27 cellular contexts compared by ENCODE assay signal in genomic region chr20:54178256-54178655, GRCh38. TPM values are rescaled to one million over a fixed set of nuclear protein-coding genes. Genes with fewer than 3 reads are reported as not detected.
DNase-seq lines count a peak whose midpoint lies in the region; ATAC-seq, FAIRE-seq and TF ChIP-seq lines count a peak whose summit lies in the region.
"Had no signal": no experiment of that assay in that cellular context is flagged by ENCODE, and none has a peak within 500 bp of the region (broad histone marks: within the 10 kb centered on the region; RNA-seq: fewer than 3 reads in every experiment).

No MANE protein-coding gene starts in this region.

- H3K4me1 ChIP-seq in HepG2 (ENCODE audit: insufficient read depth, low read length) (peaks cover 43% of the 10 kb centered on the region), right lobe of liver (peaks cover 0 to 11% (median 0%) of the 10 kb centered on the region in 4 donors), HCT116 (ENCODE audit: control insufficient read depth in 1 of 2, insufficient read depth in 2 of 2, low read length in 2 of 2) (peaks cover 71 to 91% of the 10 kb centered on the region in 2 experiments), RWPE2 (ENCODE audit: insufficient read depth, poor library complexity, severe bottlenecking) (peaks cover 55% of the 10 kb centered on the region), A673 (ENCODE audit: insufficient read depth, low read length, poor library complexity, severe bottlenecking) (peaks cover 15% of the 10 kb centered on the region)
- H3K4me1 ChIP-seq: BE2C, BLaER1 had no signal

- H3K36me3 ChIP-seq in HepG2 (replicated peaks in 1 of 2; ENCODE audit: control insufficient read depth in 1 of 2, insufficient read depth in 2 of 2, low read length in 2 of 2) (no peaks in the 10 kb centered on the region), right lobe of liver (no peaks in the 10 kb centered on the region), HCT116 (ENCODE audit: control insufficient read depth in 1 of 2, insufficient read depth in 2 of 2, low read length in 2 of 2) (no peaks in the 10 kb centered on the region), RWPE2 (ENCODE audit: low read depth) (no peaks in the 10 kb centered on the region), A673 (ENCODE audit: insufficient read depth, low read length, poor library complexity, severe bottlenecking) (no peaks in the 10 kb centered on the region)
- H3K36me3 ChIP-seq: BE2C, BLaER1 had no signal

- WGBS in HepG2 (ENCODE audit: low lambda C conversion rate), result 69% methylated on average over 2 of the region's 2 CpGs
- 23% methylated on average over 2 of the region's 2 CpGs for WGBS in right lobe of liver (ENCODE audit: insufficient coverage, low coverage, low lambda C conversion rate, missing lambda C conversion rate)

- RAD21 ChIA-PET in HCT116 (lab: Charles Lee; ENCODE audit: low non-redundant PET in 1 of 2, low total read pairs in 2 of 2, uncharacterized antibody in 2 of 2, unreplicated experiment in 2 of 2), result no interaction called here

- H3K4me3 ChIP-seq in HepG2 (replicated peaks in 1 of 3; ENCODE audit: insufficient read depth in 1 of 3, low read depth in 2 of 3, low read length in 3 of 3) (no peak overlapping the region), right lobe of liver (no peak overlapping the region), HCT116 (replicated peaks in 1 of 2; ENCODE audit: low read depth in 1 of 2, low read length in 2 of 2) (no peak overlapping the region), RWPE2 (ENCODE audit: severe bottlenecking) (no peak overlapping the region), A673 (ENCODE audit: low read depth, low read length, poor library complexity, severe bottlenecking) (no peak overlapping the region)
- H3K4me3 ChIP-seq: BLaER1, GM12878 had no signal

- no peaks in the 10 kb centered on the region for H4K20me1 ChIP-seq in HepG2 (ENCODE audit: insufficient read depth, low read length)
- H4K20me1 ChIP-seq in HCT116 (ENCODE audit: insufficient read depth), result no peaks in the 10 kb centered on the region
- H4K20me1 ChIP-seq: BLaER1 had no signal

- in situ Hi-C loops in HepG2 (cut with HindIII; ENCODE audit: extremely low pct_ligation_motif_present, low pct_unique_long_range_greater_than_20kb), result no loop called here

- POLR2A ChIA-PET in HepG2 (lab: Yijun Ruan, JAX) (interaction anchor here (1.9 to 3.1 kb wide), 2 partner anchors 17 to 45 kb away, joined by 7 to 9 read pairs; no protein-coding TSS in a partner anchor), HCT116 (lab: Charles Lee) (interaction anchor here (1.3 to 1.6 kb wide), 2 partner anchors 9 to 10 kb away, joined by 3 to 4 read pairs; no protein-coding TSS in a partner anchor), A673 (lab: Charles Lee; ENCODE audit: low non-redundant PET) (no interaction called here)

- BruUV-seq in HepG2 (replicated peaks; lab: Mats Ljungman, UMichigan) (no TSS peak), HCT116 (replicated peaks; lab: Mats Ljungman, UMichigan) (no TSS peak), A673 (replicated peaks; lab: Mats Ljungman, UMichigan) (no TSS peak)

- H3K4me2 ChIP-seq in HepG2 (ENCODE audit: low read depth, low read length) (no peak overlapping the region), HCT116 (ENCODE audit: low read length) (peak overlapping the region; percentile 19; the same call in 1 of the 2 replicates)
- H3K4me2 ChIP-seq: BLaER1 had no signal

- no peak for TF ChIP-seq EP300 in HepG2 (IDR thresholded peaks at IDR 0.05; ENCODE audit: low read depth in 2 of 2, low read length in 2 of 2)
- TF ChIP-seq EP300 in HepG2 (CRISPR knock-in tag; IDR thresholded peaks at IDR 0.05; ENCODE audit: borderline replicate concordance), result no peak

- H3K9me3 ChIP-seq in HepG2 (ENCODE audit: low read length), result no peaks in the 10 kb centered on the region
- no peaks in the 10 kb centered on the region for H3K9me3 ChIP-seq in right lobe of liver
- no peaks in the 10 kb centered on the region for H3K9me3 ChIP-seq in HCT116 (ENCODE audit: control insufficient read depth in 1 of 2, insufficient read depth in 1 of 2, low read depth in 1 of 2, low read length in 2 of 2)
- no peaks in the 10 kb centered on the region for H3K9me3 ChIP-seq in RWPE2 (ENCODE audit: severe bottlenecking)
- H3K9me3 ChIP-seq in A673 (ENCODE audit: low read depth, low read length, poor library complexity, severe bottlenecking), result no peaks in the 10 kb centered on the region
- H3K9me3 ChIP-seq: BE2C had no signal

- no peak for TF ChIP-seq CTCF in HepG2 (CRISPR knock-in tag; IDR thresholded peaks at IDR 0.05)
- no peak for TF ChIP-seq CTCF in right lobe of liver (IDR thresholded peaks at IDR 0.05)
- TF ChIP-seq CTCF in HCT116 (IDR thresholded peaks at IDR 0.05 in 2 of 3, conservative IDR thresholded peaks at IDR 0.05 in 1 of 3; ENCODE audit: borderline replicate concordance in 1 of 3, insufficient read depth in 1 of 3, low read depth in 2 of 3, low read length in 2 of 3), result no peak
- no peak for TF ChIP-seq CTCF in RWPE2 (IDR thresholded peaks at IDR 0.05; ENCODE audit: poor library complexity, severe bottlenecking)
- TF ChIP-seq CTCF in A673 (conservative IDR thresholded peaks at IDR 0.05; ENCODE audit: low read depth, low read length), result no peak

- CTCF ChIA-PET in HepG2 (lab: Yijun Ruan, JAX; ENCODE audit: low intra/inter-chr PET ratio, low total read pairs), result interaction anchor here (1.1 kb wide), 1 partner anchor 17 kb away, joined by 3 read pairs; no protein-coding TSS in a partner anchor
- CTCF ChIA-PET in HCT116 (lab: Charles Lee), result interaction anchor here (1.2 to 1.7 kb wide), 2 partner anchors 21 to 75 kb away, joined by 3 to 5 read pairs; no protein-coding TSS in a partner anchor
- CTCF ChIA-PET in A673 (lab: Charles Lee), result no interaction called here

- no peak for FAIRE-seq in HepG2 (lab: Jason Lieb, UNC)
- FAIRE-seq: GM12892, GM18507 had no signal

- TF ChIP-seq POLR2A in HepG2 (IDR thresholded peaks at IDR 0.05; ENCODE audit: insufficient read depth in 1 of 2, low read depth in 2 of 2, low read length in 2 of 2), result no peak
- no peak for TF ChIP-seq POLR2A in right lobe of liver (IDR thresholded peaks at IDR 0.05)
- no peak for TF ChIP-seq POLR2A in HCT116 (IDR thresholded peaks at IDR 0.05; ENCODE audit: borderline replicate concordance, extremely low read depth, insufficient read depth, insufficient read length)

- no peak overlapping the region for H3K27ac ChIP-seq in HepG2 (ENCODE audit: extremely low read length, insufficient read depth, low read length)
- H3K27ac ChIP-seq in right lobe of liver, result no peak overlapping the region
- H3K27ac ChIP-seq in HCT116 (ENCODE audit: low read depth, low read length), result peak overlapping the region; percentile 94
- peak overlapping the region; percentile 71 for H3K27ac ChIP-seq in RWPE2 (ENCODE audit: poor library complexity, severe bottlenecking)
- H3K27ac ChIP-seq in A673 (ENCODE audit: low read depth, low read length, poor library complexity, severe bottlenecking), result no peak overlapping the region
- H3K27ac ChIP-seq: 22Rv1, BLaER1 had no signal

- H3K9ac ChIP-seq in HepG2 (ENCODE audit: insufficient read depth, low read depth, low read length), result no peak overlapping the region
- peak overlapping the region; percentile 20 for H3K9ac ChIP-seq in HCT116 (ENCODE audit: low read length)
- H3K9ac ChIP-seq: BLaER1 had no signal

- H3K9me2 ChIP-seq in HCT116 (ENCODE audit: insufficient read depth), result no peaks in the 10 kb centered on the region

- H3K27me3 ChIP-seq in HepG2 (ENCODE audit: control insufficient read depth in 1 of 2, insufficient read depth in 2 of 2, low read length in 2 of 2) (no peaks in the 10 kb centered on the region), right lobe of liver (peaks cover 5 to 6% of the 10 kb centered on the region in 2 donors), HCT116 (ENCODE audit: insufficient read depth, low read length) (no peaks in the 10 kb centered on the region), RWPE2 (ENCODE audit: insufficient read depth, poor library complexity, severe bottlenecking) (peaks cover 8% of the 10 kb centered on the region), A673 (replicated peaks; ENCODE audit: insufficient read depth, low read depth, low read length, poor library complexity) (peaks cover 19% of the 10 kb centered on the region)

- DNase-seq in HepG2 (ENCODE audit: low spot score) (no peak), right lobe of liver (no peak), HCT116 (ENCODE audit: low read depth, low spot score) (no peak), RWPE2 (ENCODE audit: low spot score) (no peak), A673 (ENCODE audit: low spot score) (no peak), NCI-H1436 treated with DMSO at 0.1 percent for 48 hours (lab: John Stamatoyannopoulos, UW) (no peak)
- DNase-seq in central memory CD4-positive, alpha-beta T cell, result no peak
- DNase-seq: AML-193; BE2C; C1 segment of cervical spinal cord; CD4-positive, alpha-beta memory T cell; CD4-positive, CD25-positive, alpha-beta regulatory T cell; CD8-positive, alpha-beta memory T cell; COR-L47; DMS 273 treated with DMSO at 0.1 percent for 48 hours; DMS153; DMS53; DMS79; DND-41; EL; GDM1 had no signal

- H2AFZ ChIP-seq in HepG2 (ENCODE audit: low read length) (no peak overlapping the region), HCT116 (ENCODE audit: low read depth, low read length, poor library complexity, severe bottlenecking) (no peak overlapping the region)

- no peaks in the 10 kb centered on the region for H3K79me2 ChIP-seq in HepG2 (ENCODE audit: insufficient read depth, low read length)
- H3K79me2 ChIP-seq in HCT116 (ENCODE audit: insufficient read depth, low read length), result peaks cover 23% of the 10 kb centered on the region

- TF ChIP-seq RAD21 in HepG2 (CRISPR knock-in tag; IDR thresholded peaks at IDR 0.05) (no peak), HCT116 (IDR thresholded peaks at IDR 0.05; ENCODE audit: low read depth) (no peak)

- no peak for ATAC-seq in HepG2
- no peak for ATAC-seq in right lobe of liver
- no peak for ATAC-seq in HCT116
- ATAC-seq in RWPE2 (ENCODE audit: low read depth), result no peak
- ATAC-seq: GM12878 had no signal

- intact Hi-C loops in HepG2 (cut with micrococcal nuclease; ENCODE audit: unreplicated experiment) (no loop called here), right lobe of liver (cut with DNase I) (no loop called here), HCT116 (cut with micrococcal nuclease) (no loop called here), A673 (cut with micrococcal nuclease; ENCODE audit: unreplicated experiment) (no loop called here)

RNA-seq across cellular contexts. Expression of gene CYP24A1, which starts 4.5 kb away (rescaled TPM):
- 6.9 and 9.4 TPM in 2 replicates for total RNA-seq in HepG2 (2016; rRNA removed; fragmentation: Illumina TruSeq; extraction: Trizol)
- total RNA-seq in HepG2 (2016; cell fraction: cytosol; rRNA removed; fragmentation: Illumina TruSeq; extraction: Trizol; ENCODE audit: low read depth), result 67.3 and 73.1 TPM in 2 replicates
- total RNA-seq in HepG2 (2016; cell fraction: insoluble cytoplasmic fraction; rRNA removed; fragmentation: Illumina TruSeq; extraction: Trizol), result 6.1 and 9.5 TPM in 2 replicates
- total RNA-seq in HepG2 (2016; cell fraction: membrane; rRNA removed; fragmentation: Illumina TruSeq; extraction: Trizol), result 33.5 and 36.3 TPM in 2 replicates
- 7.8 and 8.5 TPM in 2 replicates for total RNA-seq in HepG2 (2016; cell fraction: nucleus; rRNA removed; fragmentation: Illumina TruSeq; extraction: Trizol)
- 23.7 and 32.7 TPM in 2 replicates for polyA plus RNA-seq in HepG2 (2011; rRNA removed)
- polyA plus RNA-seq in HepG2 (2011; cell fraction: cytosol; rRNA removed), result 15.3 and 17.1 TPM in 2 replicates
- polyA plus RNA-seq in HepG2 (2011; cell fraction: nucleus; rRNA removed), result 38.3 and 55.7 TPM in 2 replicates
- polyA plus RNA-seq in HepG2 (2012), result 1.8 and 6.1 TPM in 2 replicates
- polyA plus RNA-seq in HepG2 (2016; cell fraction: cytosol; fragmentation: Illumina TruSeq; extraction: Trizol; ENCODE audit: low read depth), result 0.28 and 0.52 TPM in 2 replicates
- polyA plus RNA-seq in HepG2 (2016; cell fraction: insoluble cytoplasmic fraction; fragmentation: Illumina TruSeq; extraction: Trizol; ENCODE audit: low read depth), result 2.7 and 3.9 TPM in 2 replicates
- polyA plus RNA-seq in HepG2 (2016; cell fraction: membrane; fragmentation: Illumina TruSeq; extraction: Trizol; ENCODE audit: low read depth), result 0.63 and 1.2 TPM in 2 replicates
- polyA plus RNA-seq in HepG2 (2016; cell fraction: nucleus; fragmentation: Illumina TruSeq; extraction: Trizol; ENCODE audit: insufficient read depth, low read depth), result 13.8 and 14.1 TPM in 2 replicates
- 40.3 TPM in 1 of 2 replicates, not detected in the other for polyA minus RNA-seq in HepG2 (2011; rRNA and poly(A)+ RNA removed; ENCODE audit: low replicate concordance)
- polyA minus RNA-seq in HepG2 (2011; cell fraction: cytosol; rRNA and poly(A)+ RNA removed), result 45.4 and 51.8 TPM in 2 replicates
- 44.9 and 49.7 TPM in 2 replicates for polyA minus RNA-seq in HepG2 (2011; cell fraction: nucleus; rRNA and poly(A)+ RNA removed)
- not detected for total RNA-seq in right lobe of liver
- 267 TPM for total RNA-seq in HCT116 (2021; ENCODE audit: unreplicated experiment)
- 18.9 and 34.6 TPM in 2 replicates for polyA plus RNA-seq in HCT116 (2012)
- 0.33 and 0.56 TPM in 2 replicates for total RNA-seq in A673 (2021)
- polyA plus RNA-seq: CD14-positive monocyte, GM12878 had no signal

RNA-seq across cellular contexts. Expression of gene PFDN4, which starts 29.6 kb away (rescaled TPM):
- 227 and 299 TPM in 2 replicates for total RNA-seq in HepG2 (2016; rRNA removed; fragmentation: Illumina TruSeq; extraction: Trizol)
- total RNA-seq in HepG2 (2016; cell fraction: cytosol; rRNA removed; fragmentation: Illumina TruSeq; extraction: Trizol; ENCODE audit: low read depth), result 116 and 137 TPM in 2 replicates
- total RNA-seq in HepG2 (2016; cell fraction: insoluble cytoplasmic fraction; rRNA removed; fragmentation: Illumina TruSeq; extraction: Trizol), result 227 and 317 TPM in 2 replicates
- total RNA-seq in HepG2 (2016; cell fraction: membrane; rRNA removed; fragmentation: Illumina TruSeq; extraction: Trizol), result 141 and 157 TPM in 2 replicates
- 81.8 and 87.1 TPM in 2 replicates for total RNA-seq in HepG2 (2016; cell fraction: nucleus; rRNA removed; fragmentation: Illumina TruSeq; extraction: Trizol)
- 41.7 and 59.8 TPM in 2 replicates for polyA plus RNA-seq in HepG2 (2011; rRNA removed)
- 37.0 and 54.6 TPM in 2 replicates for polyA plus RNA-seq in HepG2 (2011; cell fraction: cytosol; rRNA removed)
- polyA plus RNA-seq in HepG2 (2011; cell fraction: nucleus; rRNA removed), result 11.6 and 20.3 TPM in 2 replicates
- 152 and 165 TPM in 2 replicates for polyA plus RNA-seq in HepG2 (2012)
- 106 and 114 TPM in 2 replicates for polyA plus RNA-seq in HepG2 (2016; cell fraction: cytosol; fragmentation: Illumina TruSeq; extraction: Trizol; ENCODE audit: low read depth)
- 248 and 300 TPM in 2 replicates for polyA plus RNA-seq in HepG2 (2016; cell fraction: insoluble cytoplasmic fraction; fragmentation: Illumina TruSeq; extraction: Trizol; ENCODE audit: low read depth)
- polyA plus RNA-seq in HepG2 (2016; cell fraction: membrane; fragmentation: Illumina TruSeq; extraction: Trizol; ENCODE audit: low read depth), result 116 and 120 TPM in 2 replicates
- polyA plus RNA-seq in HepG2 (2016; cell fraction: nucleus; fragmentation: Illumina TruSeq; extraction: Trizol; ENCODE audit: insufficient read depth, low read depth), result 122 and 141 TPM in 2 replicates
- polyA minus RNA-seq in HepG2 (2011; rRNA and poly(A)+ RNA removed; ENCODE audit: low replicate concordance), result 0.28 and 1.1 TPM in 2 replicates
- 31.9 and 32.4 TPM in 2 replicates for polyA minus RNA-seq in HepG2 (2011; cell fraction: cytosol; rRNA and poly(A)+ RNA removed)
- polyA minus RNA-seq in HepG2 (2011; cell fraction: nucleus; rRNA and poly(A)+ RNA removed), result 16.5 and 23.9 TPM in 2 replicates
- total RNA-seq in right lobe of liver, result 10 to 100 TPM in 2 of 6 experiments, 1 to 10 TPM in 4; 4.2 to 50.9 (median 7.9) TPM
- total RNA-seq in HCT116 (2021; ENCODE audit: unreplicated experiment), result 71.5 TPM
- polyA plus RNA-seq in HCT116 (2012), result 18.5 and 39.9 TPM in 2 replicates
- 62.1 and 76.0 TPM in 2 replicates for total RNA-seq in A673 (2021)

Comparison
In these comparisons a context has a peak if more than half of its experiments do, and no peak if none do; other contexts are left out.
1. H3K27ac ChIP-seq: peak in HCT116 (single experiment) and RWPE2 (single experiment); none in HepG2 (single experiment), right lobe of liver (0 of 3) and A673 (single experiment).